ENCODE assay signal across 1 cellular context in the genomic region with DNA sequence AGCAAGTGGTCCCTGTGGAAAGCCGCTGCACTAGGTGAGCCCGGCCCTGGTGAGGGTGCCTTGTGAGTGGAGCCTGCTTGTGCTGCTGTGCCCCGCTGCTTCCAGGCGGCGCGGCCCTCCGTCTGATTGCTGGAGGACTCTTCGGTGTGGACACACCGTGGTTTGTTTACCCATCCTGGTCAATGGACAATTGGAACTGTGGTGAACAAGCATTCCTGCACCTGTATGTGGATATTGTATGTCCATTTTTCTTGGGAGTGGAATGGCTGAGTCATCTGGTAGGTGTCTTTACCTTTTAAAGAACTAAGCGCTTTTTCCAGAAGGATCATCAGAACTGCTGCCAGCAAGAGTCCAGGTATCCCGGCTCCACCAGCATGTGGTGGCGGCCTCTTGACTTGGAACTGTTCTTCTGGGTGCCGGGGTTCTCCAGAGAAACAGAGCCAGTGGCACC.
A peak's percentile ranks its signal among the peaks of the same experiment; 100 is the strongest.
TF ChIP-seq lines count a peak whose summit lies in the region.

No MANE protein-coding gene starts in this region.

TF ChIP-seq in HCT116, 20 proteins besides CTCF, POLR2A, EP300 and RAD21 (continued from another document):
- TF ChIP-seq EZH2phosphoT487 (IDR thresholded peaks at IDR 0.05; ENCODE audit: borderline replicate concordance) (no peak), SP1 (IDR thresholded peaks at IDR 0.05; ENCODE audit: low read depth) (peak; percentile 60), YY1 (IDR thresholded peaks at IDR 0.05; ENCODE audit: extremely low read depth, insufficient replicate concordance, low read depth, low read length) (no peak), FOSL1 (IDR thresholded peaks at IDR 0.05; ENCODE audit: low read depth) (peak; percentile 77)
